Comparison of ENCODE assay signal across 2 cellular contexts in the genomic region with DNA sequence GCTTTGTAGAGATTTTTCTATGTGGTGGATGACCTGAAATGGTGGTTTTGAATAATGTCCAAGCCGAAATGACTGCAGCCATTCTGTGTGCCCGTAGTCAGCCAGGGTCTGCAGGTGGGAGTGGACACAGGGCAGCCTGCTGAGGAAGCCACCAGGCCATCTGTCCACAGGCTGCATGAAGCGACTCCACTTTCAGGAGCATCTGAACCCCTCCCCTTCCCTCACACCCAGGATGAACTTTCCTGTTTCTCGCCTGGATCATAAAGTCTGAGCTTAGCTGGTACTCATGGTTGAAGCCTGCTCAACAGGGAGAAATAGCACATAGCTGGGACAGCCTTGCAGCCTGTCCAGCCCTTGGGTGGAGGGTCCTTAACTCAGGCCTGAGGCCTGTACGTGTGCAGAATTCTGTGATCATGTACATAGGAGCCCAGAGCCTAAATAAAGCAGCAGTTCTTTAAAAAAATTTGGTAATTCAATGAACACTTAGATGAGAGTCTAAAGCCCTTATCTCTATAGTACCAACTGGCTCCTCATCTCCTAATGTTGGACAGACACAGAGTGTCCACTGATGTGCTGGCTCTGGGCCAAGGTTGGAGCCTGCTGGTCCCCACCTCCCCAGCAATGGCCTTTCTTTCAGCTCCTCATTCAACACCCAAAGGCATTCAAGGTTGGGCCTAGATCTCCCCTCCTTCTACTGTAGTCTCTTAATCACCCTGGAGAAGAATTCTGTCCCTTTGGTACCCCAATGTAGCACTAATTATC.
A peak's percentile ranks its signal among the peaks of the same experiment; 100 is the strongest.
TF ChIP-seq lines count a peak whose summit lies in the region.

No MANE protein-coding gene starts in this region.

TF ChIP-seq in SK-N-SH, 30 proteins besides CTCF, POLR2A, EP300 and RAD21 (continued from another document):
- TF ChIP-seq, protein P1, sequence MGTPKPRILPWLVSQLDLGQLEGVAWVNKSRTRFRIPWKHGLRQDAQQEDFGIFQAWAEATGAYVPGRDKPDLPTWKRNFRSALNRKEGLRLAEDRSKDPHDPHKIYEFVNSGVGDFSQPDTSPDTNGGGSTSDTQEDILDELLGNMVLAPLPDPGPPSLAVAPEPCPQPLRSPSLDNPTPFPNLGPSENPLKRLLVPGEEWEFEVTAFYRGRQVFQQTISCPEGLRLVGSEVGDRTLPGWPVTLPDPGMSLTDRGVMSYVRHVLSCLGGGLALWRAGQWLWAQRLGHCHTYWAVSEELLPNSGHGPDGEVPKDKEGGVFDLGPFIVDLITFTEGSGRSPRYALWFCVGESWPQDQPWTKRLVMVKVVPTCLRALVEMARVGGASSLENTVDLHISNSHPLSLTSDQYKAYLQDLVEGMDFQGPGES (IDR thresholded peaks at IDR 0.05; ENCODE audit: low read depth, low read length), result no peak
- TF ChIP-seq CHD2 (IDR thresholded peaks at IDR 0.05; ENCODE audit: low read length, partially characterized antibody) (peak; percentile 31), TEAD4 (IDR thresholded peaks at IDR 0.05; ENCODE audit: borderline replicate concordance, insufficient read depth) (no peak), RFX5 (IDR thresholded peaks at IDR 0.05; ENCODE audit: low read length) (no peak), GATA2 (CRISPR knock-in tag; IDR thresholded peaks at IDR 0.05) (no peak), RCOR1 (IDR thresholded peaks at IDR 0.05; ENCODE audit: low read length) (peak; percentile 70; the same call in 1 of the 2 replicates), GABPA (IDR thresholded peaks at IDR 0.05; ENCODE audit: low read depth) (no peak), FOXJ3 (CRISPR knock-in tag; IDR thresholded peaks at IDR 0.05) (peak; percentile 46; the same call in 1 of the 2 replicates)
- TF ChIP-seq, protein P2, sequence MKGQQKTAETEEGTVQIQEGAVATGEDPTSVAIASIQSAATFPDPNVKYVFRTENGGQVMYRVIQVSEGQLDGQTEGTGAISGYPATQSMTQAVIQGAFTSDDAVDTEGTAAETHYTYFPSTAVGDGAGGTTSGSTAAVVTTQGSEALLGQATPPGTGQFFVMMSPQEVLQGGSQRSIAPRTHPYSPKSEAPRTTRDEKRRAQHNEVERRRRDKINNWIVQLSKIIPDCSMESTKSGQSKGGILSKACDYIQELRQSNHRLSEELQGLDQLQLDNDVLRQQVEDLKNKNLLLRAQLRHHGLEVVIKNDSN (IDR thresholded peaks at IDR 0.05; ENCODE audit: borderline replicate concordance, low read depth), result no peak

TF ChIP-seq in SK-N-SH treated with all-trans-retinoic acid at 6 μM for 48 hours, 23 proteins besides CTCF, POLR2A, EP300 and RAD21 (continued from another document):
- TF ChIP-seq CSDC2 (CRISPR knock-in tag; IDR thresholded peaks at IDR 0.05), result no peak
- TF ChIP-seq OSR1 (CRISPR knock-in tag; IDR thresholded peaks at IDR 0.05), result no peak
- no peak for TF ChIP-seq ZNF70 (CRISPR knock-in tag; IDR thresholded peaks at IDR 0.05)
- TF ChIP-seq, protein P3, sequence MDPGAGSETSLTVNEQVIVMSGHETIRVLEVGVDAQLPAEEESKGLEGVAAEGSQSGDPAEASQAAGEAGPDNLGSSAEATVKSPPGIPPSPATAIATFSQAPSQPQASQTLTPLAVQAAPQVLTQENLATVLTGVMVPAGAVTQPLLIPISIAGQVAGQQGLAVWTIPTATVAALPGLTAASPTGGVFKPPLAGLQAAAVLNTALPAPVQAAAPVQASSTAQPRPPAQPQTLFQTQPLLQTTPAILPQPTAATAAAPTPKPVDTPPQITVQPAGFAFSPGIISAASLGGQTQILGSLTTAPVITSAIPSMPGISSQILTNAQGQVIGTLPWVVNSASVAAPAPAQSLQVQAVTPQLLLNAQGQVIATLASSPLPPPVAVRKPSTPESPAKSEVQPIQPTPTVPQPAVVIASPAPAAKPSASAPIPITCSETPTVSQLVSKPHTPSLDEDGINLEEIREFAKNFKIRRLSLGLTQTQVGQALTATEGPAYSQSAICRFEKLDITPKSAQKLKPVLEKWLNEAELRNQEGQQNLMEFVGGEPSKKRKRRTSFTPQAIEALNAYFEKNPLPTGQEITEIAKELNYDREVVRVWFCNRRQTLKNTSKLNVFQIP (CRISPR knock-in tag; IDR thresholded peaks at IDR 0.05; ENCODE audit: borderline replicate concordance, low read depth), result no peak
- no peak for TF ChIP-seq ISL1 (CRISPR knock-in tag; IDR thresholded peaks at IDR 0.05)
- TF ChIP-seq, protein P4, sequence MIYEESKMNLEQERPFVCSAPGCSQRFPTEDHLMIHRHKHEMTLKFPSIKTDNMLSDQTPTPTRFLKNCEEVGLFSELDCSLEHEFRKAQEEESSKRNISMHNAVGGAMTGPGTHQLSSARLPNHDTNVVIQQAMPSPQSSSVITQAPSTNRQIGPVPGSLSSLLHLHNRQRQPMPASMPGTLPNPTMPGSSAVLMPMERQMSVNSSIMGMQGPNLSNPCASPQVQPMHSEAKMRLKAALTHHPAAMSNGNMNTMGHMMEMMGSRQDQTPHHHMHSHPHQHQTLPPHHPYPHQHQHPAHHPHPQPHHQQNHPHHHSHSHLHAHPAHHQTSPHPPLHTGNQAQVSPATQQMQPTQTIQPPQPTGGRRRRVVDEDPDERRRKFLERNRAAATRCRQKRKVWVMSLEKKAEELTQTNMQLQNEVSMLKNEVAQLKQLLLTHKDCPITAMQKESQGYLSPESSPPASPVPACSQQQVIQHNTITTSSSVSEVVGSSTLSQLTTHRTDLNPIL (CRISPR knock-in tag; IDR thresholded peaks at IDR 0.05; ENCODE audit: low read depth), result no peak
